Comparison of ENCODE assay signal across 23 cellular contexts in genomic region chr1:38614861-38615260, GRCh38.
A peak's percentile ranks its signal among the peaks of the same experiment; 100 is the strongest.
DNase-seq lines count a peak whose midpoint lies in the region; ATAC-seq and TF ChIP-seq lines count a peak whose summit lies in the region.
"Had no signal": no experiment of that assay in that cellular context is flagged by ENCODE, and none has a peak within 500 bp of the region (broad histone marks: within the 10 kb centered on the region; RNA-seq: fewer than 3 reads in every experiment).

No MANE protein-coding gene starts in this region.

- no peaks in the 10 kb centered on the region for H3K79me2 ChIP-seq in GM23338 (replicated peaks; ENCODE audit: insufficient read depth)

- peaks cover 3% of the 10 kb centered on the region for H3K27me3 Mint-ChIP-seq in GM23338 (ENCODE audit: insufficient read depth, low read depth, poor library complexity)

- H3K4me2 ChIP-seq in BLaER1 (peak overlapping the region; percentile 79), GM23338 (no peak overlapping the region), neuronal stem cell (ENCODE audit: insufficient read depth, low read length, poor library complexity, severe bottlenecking) (no peak overlapping the region)

- no peak overlapping the region for H3K4me3 Mint-ChIP-seq in GM23338
- H3K4me3 Mint-ChIP-seq: CD8-positive, alpha-beta memory T cell; IgD-negative memory B cell had no signal

- no peak for TF ChIP-seq CTCF in GM23338 (conservative IDR thresholded peaks at IDR 0.05; ENCODE audit: low read depth in 2 of 2)

- H3K23ac ChIP-seq in neuronal stem cell (ENCODE audit: low read depth, low read length, poor library complexity) = no peak overlapping the region

- H4K20me1 ChIP-seq in BLaER1 (no peaks in the 10 kb centered on the region), GM23338 (replicated peaks; ENCODE audit: insufficient read depth) (no peaks in the 10 kb centered on the region)

- peaks cover 10% of the 10 kb centered on the region; the same call in 2 of the 3 replicates for H3K9me3 Mint-ChIP-seq in GM23338

- H3K4ac ChIP-seq in neuronal stem cell (ENCODE audit: low read length) = no peak overlapping the region

- no peaks in the 10 kb centered on the region for H3K4me1 Mint-ChIP-seq in GM23338
- H3K4me1 Mint-ChIP-seq: CD8-positive, alpha-beta memory T cell; IgD-negative memory B cell had no signal

- peak overlapping the region; percentile 58 for H3K27ac ChIP-seq in BLaER1
- no peak overlapping the region for H3K27ac ChIP-seq in GM23338 (ENCODE audit: low read depth)
- peak overlapping the region; percentile 56 for H3K27ac ChIP-seq in ectodermal cell (ENCODE audit: insufficient read depth, low read depth, low read length, poor library complexity, severe bottlenecking)
- peak overlapping the region; percentile 98 for H3K27ac ChIP-seq in neuronal stem cell (replicated peaks; ENCODE audit: low read length)
- H3K27ac ChIP-seq: SK-N-MC had no signal

- H3K18ac ChIP-seq in neuronal stem cell (ENCODE audit: low read length) = peak overlapping the region; percentile 48

- H3K9me2 ChIP-seq in GM23338 (ENCODE audit: insufficient read depth) = 0 out of 2 replicates have a peak, but pooled peaks cover 3% of the 10 kb centered on the region

- no peak for DNase-seq in GM23338 (ENCODE audit: low spot score)
- DNase-seq in neuronal stem cell (ENCODE audit: low spot score) = peak; percentile 39
- no peak for DNase-seq in cerebellar nuclear complex (lab: John Stamatoyannopoulos, UW)
- no peak for DNase-seq in NCI-H510A treated with DMSO at 0.1 percent for 48 hours (lab: John Stamatoyannopoulos, UW)
- DNase-seq: C1 segment of cervical spinal cord; Calu3; CD8-positive, alpha-beta memory T cell; DMS153; GDM1; Kasumi-1; NCI-H1694 treated with DMSO at 0.1 percent for 48 hours; NCI-H2081 treated with DMSO at 0.1 percent for 48 hours; NCI-H2171 treated with DMSO at 0.1 percent for 48 hours; NCI-H526; OCI-M1; SHP77; SW 1271 had no signal

- no peaks in the 10 kb centered on the region for H3K36me3 ChIP-seq in BLaER1
- no peaks in the 10 kb centered on the region for H3K36me3 ChIP-seq in GM23338 (ENCODE audit: insufficient read depth)
- no peaks in the 10 kb centered on the region for H3K36me3 ChIP-seq in ectodermal cell (ENCODE audit: control insufficient read depth, insufficient read depth, low read length)
- no peaks in the 10 kb centered on the region for H3K36me3 ChIP-seq in neuronal stem cell (replicated peaks in 1 of 2; ENCODE audit: control insufficient read depth in 2 of 2, insufficient read depth in 2 of 2, low read length in 2 of 2)

- H3K27me3 ChIP-seq in BLaER1 (no peaks in the 10 kb centered on the region), GM23338 (ENCODE audit: insufficient read depth) (no peaks in the 10 kb centered on the region), ectodermal cell (ENCODE audit: control insufficient read depth, insufficient read depth, low read length, poor library complexity, severe bottlenecking) (no peaks in the 10 kb centered on the region), neuronal stem cell (ENCODE audit: control insufficient read depth in 3 of 3, insufficient read depth in 3 of 3, low read depth in 1 of 3, low read length in 3 of 3) (peaks cover 0 to 2% (median 0%) of the 10 kb centered on the region in 3 experiments)

- no peaks in the 10 kb centered on the region for H3K9me3 ChIP-seq in BLaER1
- H3K9me3 ChIP-seq in ectodermal cell (ENCODE audit: control insufficient read depth, low read length) = no peaks in the 10 kb centered on the region
- H3K9me3 ChIP-seq in neuronal stem cell (replicated peaks in 1 of 2; ENCODE audit: control insufficient read depth in 2 of 2, insufficient read depth in 1 of 2, low read depth in 1 of 2, low read length in 2 of 2) = no peaks in the 10 kb centered on the region

- H3K36me3 Mint-ChIP-seq in GM23338 (ENCODE audit: low read depth) = peaks cover 4% of the 10 kb centered on the region; the same call in 2 of the 3 replicates
- H3K36me3 Mint-ChIP-seq: CD8-positive, alpha-beta memory T cell; IgD-negative memory B cell had no signal

- H2AK5ac ChIP-seq in neuronal stem cell (ENCODE audit: low read depth, low read length) = peak overlapping the region; percentile 50

- H3K4me1 ChIP-seq in BLaER1 (peaks cover 54% of the 10 kb centered on the region), GM23338 (ENCODE audit: insufficient read depth) (no peaks in the 10 kb centered on the region), ectodermal cell (ENCODE audit: control insufficient read depth, insufficient read depth, low read length) (peaks cover 15% of the 10 kb centered on the region), neuronal stem cell (ENCODE audit: control insufficient read depth in 2 of 2, insufficient read depth in 1 of 2, low read depth in 1 of 2, low read length in 2 of 2) (peaks cover 0 to 35% of the 10 kb centered on the region in 2 donors)

- peak overlapping the region; percentile 93 for H2BK5ac ChIP-seq in neuronal stem cell (ENCODE audit: low read length)

- H2AFZ ChIP-seq in GM23338 (peak overlapping the region; percentile 56; the same call in 1 of the 2 replicates), neuronal stem cell (ENCODE audit: low read length) (no peak overlapping the region)

- no peak overlapping the region for H3K14ac ChIP-seq in neuronal stem cell (ENCODE audit: low read length)

- 54 to 56% methylated on average over 3 of the region's 3 CpGs for WGBS in ectodermal cell, 2 experiments
- no CpG with 5 or more reads among the region's 3 CpGs for WGBS in neuronal stem cell (ENCODE audit: extremely low coverage in 2 of 2, insufficient read length in 2 of 2, insufficient replicate concordance in 1 of 2), 2 donors

- no peak overlapping the region for H2BK12ac ChIP-seq in neuronal stem cell (ENCODE audit: low read length)

- peak overlapping the region; percentile 62 for H2BK120ac ChIP-seq in neuronal stem cell (ENCODE audit: low read depth, low read length)

- ATAC-seq in GM23338 = no peak
- no peak for ATAC-seq in activated CD4-positive, CD25-positive, alpha-beta regulatory T cell treated with anti-CD3 and anti-CD28 coated beads, Interleukin-2, amount 50 U/mL, for 24 hours
- ATAC-seq: HCT116 had no signal

- no peak overlapping the region for H4K8ac ChIP-seq in neuronal stem cell (ENCODE audit: low read depth, low read length)

- H3K9ac ChIP-seq in BLaER1 = 0 out of 2 replicates have a peak overlapping the region, but pooled peaks have one; percentile 25
- H3K9ac ChIP-seq in neuronal stem cell (ENCODE audit: low read depth, low read length, poor library complexity) = no peak overlapping the region

- no peaks in the 10 kb centered on the region for H3K79me1 ChIP-seq in neuronal stem cell (ENCODE audit: low read depth, low read length)

- H3K27ac Mint-ChIP-seq in GM23338 = no peak overlapping the region
- H3K27ac Mint-ChIP-seq: CD8-positive, alpha-beta memory T cell; IgD-negative memory B cell had no signal

- peak overlapping the region; percentile 30 for H4K91ac ChIP-seq in neuronal stem cell (ENCODE audit: low read depth, low read length, poor library complexity)

- no peaks in the 10 kb centered on the region for H3F3A ChIP-seq in GM23338 (replicated peaks; ENCODE audit: low read depth)

- H2BK15ac ChIP-seq in neuronal stem cell (ENCODE audit: low read length) = no peak overlapping the region

- no peak overlapping the region for H3K4me3 ChIP-seq in BLaER1
- H3K4me3 ChIP-seq in GM23338 = no peak overlapping the region
- no peak overlapping the region for H3K4me3 ChIP-seq in ectodermal cell (ENCODE audit: insufficient read depth, low read depth, low read length)
- no peak overlapping the region for H3K4me3 ChIP-seq in neuronal stem cell (ENCODE audit: low read length in 2 of 2)
- H3K4me3 ChIP-seq: SK-N-MC had no signal

TF ChIP-seq in GM23338, 12 proteins besides CTCF, POLR2A, EP300 and RAD21 (continues in another document):
- TF ChIP-seq EZH2phosphoT487 (IDR thresholded peaks at IDR 0.05; ENCODE audit: unreplicated experiment) (no peak), CREB1 (CRISPR knock-in tag; IDR thresholded peaks at IDR 0.05; ENCODE audit: low read depth) (no peak), ETS1 (IDR thresholded peaks at IDR 0.05) (no peak), NANOG (IDR thresholded peaks at IDR 0.05; ENCODE audit: borderline replicate concordance) (no peak)
